22 cellular contexts compared by ENCODE assay signal in genomic region chr3:46371802-46372340, GRCh38. TPM values are rescaled to one million over a fixed set of nuclear protein-coding genes. Genes with fewer than 3 reads are reported as not detected.
A peak's percentile ranks its signal among the peaks of the same experiment; 100 is the strongest.
DNase-seq lines count a peak whose midpoint lies in the region; ATAC-seq and TF ChIP-seq lines count a peak whose summit lies in the region.
"Had no signal": no experiment of that assay in that cellular context is flagged by ENCODE, and none has a peak within 500 bp of the region (broad histone marks: within the 10 kb centered on the region; RNA-seq: fewer than 3 reads in every experiment).

No MANE protein-coding gene starts in this region.

- TF ChIP-seq CTCF in epithelial cell of esophagus (IDR thresholded peaks at IDR 0.05; ENCODE audit: insufficient read depth, low read depth, low read length, missing control alignments) (no peak), thoracic aorta (IDR thresholded peaks at IDR 0.05) (no peak), adrenal gland (IDR thresholded peaks at IDR 0.05) (no peak)

- H3K9me3 ChIP-seq in T-helper 17 cell (ENCODE audit: control insufficient read depth, low read length, poor library complexity, severe bottlenecking) (no peaks in the 10 kb centered on the region), thoracic aorta (no peaks in the 10 kb centered on the region), adrenal gland (replicated peaks in 1 of 3) (no peaks in the 10 kb centered on the region)
- H3K9me3 ChIP-seq: heart left ventricle, ovary had no signal

- H3K27ac ChIP-seq in thoracic aorta (no peak overlapping the region), adrenal gland (no peak overlapping the region)
- H3K27ac ChIP-seq: ovary had no signal

- H3K27me3 Mint-ChIP-seq in activated CD8-positive, alpha-beta memory T cell treated with anti-CD3 and anti-CD28 coated beads, Interleukin-2, amount 10 ng/mL, durations not matched to agents 7 days and 5 days: peaks cover 6% of the 10 kb centered on the region
- no peaks in the 10 kb centered on the region for H3K27me3 Mint-ChIP-seq in T-helper 17 cell

- H3K4me3 ChIP-seq in epithelial cell of esophagus (ENCODE audit: low read length) (no peak overlapping the region), thoracic aorta (peak overlapping the region; percentile 29), adrenal gland (no peak overlapping the region)
- H3K4me3 ChIP-seq: ovary had no signal

- H3K4me3 Mint-ChIP-seq in activated CD8-positive, alpha-beta memory T cell treated with anti-CD3 and anti-CD28 coated beads, Interleukin-2, amount 10 ng/mL, durations not matched to agents 7 days and 5 days: peak overlapping the region; percentile 82
- H3K4me3 Mint-ChIP-seq in T-helper 17 cell: peak overlapping the region; percentile 28
- H3K4me3 Mint-ChIP-seq: activated B cell treated with CpG ODN at 0.5 μM for 24 hours; activated naive CD4-positive, alpha-beta T cell treated with anti-CD3 and anti-CD28 coated beads for 36 hours; H9 had no signal

- H3K4me1 ChIP-seq in thoracic aorta (ENCODE audit: control insufficient read depth in 1 of 2, low read depth in 2 of 2) (no peaks in the 10 kb centered on the region), adrenal gland (replicated peaks in 1 of 2) (peaks cover 3 to 6% of the 10 kb centered on the region in 2 donors)

- no peak for TF ChIP-seq POLR2A in adrenal gland (IDR thresholded peaks at IDR 0.05)

- H3K9me3 Mint-ChIP-seq in activated CD8-positive, alpha-beta memory T cell treated with anti-CD3 and anti-CD28 coated beads, Interleukin-2, amount 10 ng/mL, durations not matched to agents 7 days and 5 days (ENCODE audit: low read depth): no peaks in the 10 kb centered on the region
- H3K9me3 Mint-ChIP-seq: activated B cell treated with CpG ODN at 0.5 μM for 24 hours; activated naive CD4-positive, alpha-beta T cell treated with anti-CD3 and anti-CD28 coated beads for 36 hours; H9 had no signal

- DNase-seq in activated CD8-positive, alpha-beta memory T cell treated with anti-CD3 and anti-CD28 coated beads, Interleukin-2, amount 10 ng/mL, durations not matched to agents 7 days and 5 days: no peak
- DNase-seq in activated CD8-positive, alpha-beta memory T cell treated with anti-CD3 and anti-CD28 coated beads, Interleukin-2, amount 50 U/mL, for 48 hours: no peak
- DNase-seq in T-helper 17 cell (no peak), epithelial cell of esophagus (ENCODE audit: low read depth) (peak; percentile 37), thoracic aorta (ENCODE audit: low spot score) (no peak), H4 (ENCODE audit: low spot score) (no peak), adrenal gland (no peak), NCI-H2029 (lab: John Stamatoyannopoulos, UW) (no peak)
- DNase-seq: activated B cell treated with CpG ODN at 0.5 μM for 24 hours, C1 segment of cervical spinal cord, DMS153, H9, heart left ventricle, NCI-H1417 treated with DMSO at 0.1 percent for 48 hours, NCI-H2171, ovary, right cardiac atrium, SHP77 treated with DMSO at 0.1 percent for 48 hours had no signal

- H3K27ac Mint-ChIP-seq in activated CD8-positive, alpha-beta memory T cell treated with anti-CD3 and anti-CD28 coated beads, Interleukin-2, amount 10 ng/mL, durations not matched to agents 7 days and 5 days: peak overlapping the region; percentile 98
- H3K27ac Mint-ChIP-seq in T-helper 17 cell: peak overlapping the region; percentile 92
- H3K27ac Mint-ChIP-seq: activated naive CD4-positive, alpha-beta T cell treated with anti-CD3 and anti-CD28 coated beads for 36 hours; H9 had no signal

- H3K4me1 Mint-ChIP-seq in activated CD8-positive, alpha-beta memory T cell treated with anti-CD3 and anti-CD28 coated beads, Interleukin-2, amount 10 ng/mL, durations not matched to agents 7 days and 5 days: peaks cover 89% of the 10 kb centered on the region
- H3K4me1 Mint-ChIP-seq in T-helper 17 cell: peaks cover 58% of the 10 kb centered on the region

- H3K27me3 ChIP-seq in thoracic aorta (replicated peaks; ENCODE audit: insufficient read depth) (no peaks in the 10 kb centered on the region), adrenal gland (peaks cover 18% of the 10 kb centered on the region)
- H3K27me3 ChIP-seq: ovary had no signal

- no peaks in the 10 kb centered on the region for H3K36me3 ChIP-seq in thoracic aorta
- H3K36me3 ChIP-seq in adrenal gland (replicated peaks in 1 of 2): no peaks in the 10 kb centered on the region
- H3K36me3 ChIP-seq: heart left ventricle, ovary had no signal

- peaks cover 50% of the 10 kb centered on the region for H3K36me3 Mint-ChIP-seq in activated CD8-positive, alpha-beta memory T cell treated with anti-CD3 and anti-CD28 coated beads, Interleukin-2, amount 10 ng/mL, durations not matched to agents 7 days and 5 days
- H3K36me3 Mint-ChIP-seq in T-helper 17 cell (ENCODE audit: low read depth): peaks cover 5% of the 10 kb centered on the region

- 60 to 78% (median 72%) methylated on average over 9 of the region's 9 CpGs for whole genome bisulfite sequencing in adrenal gland, 4 donors

- intact Hi-C loops in adrenal gland (cut with DNase I): loop anchor here in 1 of 2 donors (10.0 kb wide), 1 partner anchor 287 kb away; no protein-coding TSS in a partner anchor

- CTCF ChIA-PET in activated CD8-positive, alpha-beta memory T cell treated with anti-CD3 and anti-CD28 coated beads, Interleukin-2, amount 10 ng/mL, durations not matched to agents 7 days and 5 days (lab: Charles Lee): interaction anchor here (0.8 to 14.1 kb wide), 30 partner anchors 11 to 293 kb away, joined by 3 to 248 read pairs (median 7); partner anchors contain the start of genes CCR1, CCR5AS and CCRL2

- no peak for ATAC-seq in activated CD8-positive, alpha-beta memory T cell treated with anti-CD3 and anti-CD28 coated beads, Interleukin-2, amount 10 ng/mL, durations not matched to agents 7 days and 5 days
- no peak for ATAC-seq in T-helper 17 cell
- no peak for ATAC-seq in thoracic aorta (ENCODE audit: insufficient number of reproducible peaks, low FRiP score, low read depth)
- ATAC-seq: right cardiac atrium had no signal

RNA-seq across cellular contexts. Expression of gene CCR5, which starts 1.1 kb away (rescaled TPM):
- 10 to 100 TPM; 87.0 to 99.8 TPM for total RNA-seq in activated CD8-positive, alpha-beta memory T cell treated with anti-CD3 and anti-CD28 coated beads, Interleukin-2, amount 10 ng/mL, durations not matched to agents 7 days and 5 days
- total RNA-seq in T-helper 17 cell (1 to 10 TPM; 3.2 to 8.3 TPM), thoracic aorta (1 to 10 TPM in 1 of 2 donors, under 1 TPM in 1; 0.95 to 3.6 TPM), adrenal gland (1 to 10 TPM in 3 of 8 donors, under 1 TPM in 5; 0.30 to 3.7 (median 0.75) TPM)
- total RNA-seq in H4 (2014; rRNA removed; shearing (Covaris generic)): not detected in 2 replicates
- polyA plus RNA-seq in adrenal gland: 1 to 10 TPM in 2 of 3 donors, under 1 TPM in 1; 0.91 to 2.5 (median 1.6) TPM
- total RNA-seq: activated naive CD4-positive, alpha-beta T cell treated with anti-CD3 and anti-CD28 coated beads for 36 hours; astrocyte; chondrocyte; H9; M059J had no signal

RNA-seq across cellular contexts. Expression of gene CCR2, which starts 18.0 kb away (rescaled TPM):
- 10 to 100 TPM; 37.9 to 80.1 TPM for total RNA-seq in activated CD8-positive, alpha-beta memory T cell treated with anti-CD3 and anti-CD28 coated beads, Interleukin-2, amount 10 ng/mL, durations not matched to agents 7 days and 5 days
- total RNA-seq in T-helper 17 cell (10 to 100 TPM; 12.4 to 14.2 TPM), thoracic aorta (1 to 10 TPM in 1 of 2 donors, under 1 TPM in 1; 0.41 to 8.2 TPM), adrenal gland (1 to 10 TPM in 4 of 8 donors, under 1 TPM in 4; 0.30 to 5.6 (median 1.0) TPM)
- total RNA-seq in H4 (2014; rRNA removed; shearing (Covaris generic)): not detected in 2 replicates
- 1 to 10 TPM in 1 of 3 donors, under 1 TPM in 2; 0.57 to 1.6 (median 0.64) TPM for polyA plus RNA-seq in adrenal gland
- total RNA-seq: activated naive CD4-positive, alpha-beta T cell treated with anti-CD3 and anti-CD28 coated beads for 36 hours; astrocyte; chondrocyte; H9 had no signal

RNA-seq across cellular contexts. Expression of gene CCRL2, which starts 35.2 kb away (rescaled TPM):
- 10 to 100 TPM in 1 of 2 experiments, 1 to 10 TPM in 1; 10.0 to 11.9 TPM for total RNA-seq in activated CD8-positive, alpha-beta memory T cell treated with anti-CD3 and anti-CD28 coated beads, Interleukin-2, amount 10 ng/mL, durations not matched to agents 7 days and 5 days
- total RNA-seq in T-helper 17 cell (1 to 10 TPM; 1.9 to 2.4 TPM), thoracic aorta (1 to 10 TPM in 1 of 2 donors, under 1 TPM in 1; 0.41 to 4.4 TPM), adrenal gland (1 to 10 TPM in 7 of 8 donors, under 1 TPM in 1; 0.60 to 2.5 (median 1.9) TPM)
- 0.46 and 6.6 TPM in 2 replicates for total RNA-seq in H4 (2014; rRNA removed; shearing (Covaris generic))
- polyA plus RNA-seq in adrenal gland: 1 to 10 TPM; 1.1 to 6.8 (median 1.8) TPM
- total RNA-seq: astrocyte, chondrocyte, H9 had no signal

Comparison
In these comparisons a context has a peak if more than half of its experiments do, and no peak if none do; other contexts are left out.
1. RNA of gene CCR5, which starts 1.1 kb away (total RNA-seq): 87.0 to 99.8 TPM in activated CD8-positive, alpha-beta memory T cell treated with anti-CD3 and anti-CD28 coated beads, Interleukin-2, amount 10 ng/mL, durations not matched to agents 7 days and 5 days; 3.2 to 8.3 TPM in T-helper 17 cell, 0.95 to 3.6 TPM in thoracic aorta, 0.30 to 3.7 TPM in adrenal gland and not detected in H4; every median in the first group is over 4 times any median in the second.